ENCODE assay signal across 9 cellular contexts in genomic region chr19:35090795-35091214, GRCh38. TPM values are rescaled to one million over a fixed set of nuclear protein-coding genes. Genes with fewer than 3 reads are reported as not detected.
DNase-seq lines count a peak whose midpoint lies in the region; ATAC-seq and TF ChIP-seq lines count a peak whose summit lies in the region.
"Had no signal": no experiment of that assay in that cellular context is flagged by ENCODE, and none has a peak within 500 bp of the region (broad histone marks: within the 10 kb centered on the region; RNA-seq: fewer than 3 reads in every experiment).

No MANE protein-coding gene starts in this region.

- H3K36me3 Mint-ChIP-seq in immature natural killer cell = no peaks in the 10 kb centered on the region
- H3K36me3 Mint-ChIP-seq in activated T-helper 17 cell treated with anti-CD3 and anti-CD28 coated beads, Interleukin-2, amount 50 U/mL, for 72 hours (ENCODE audit: low read depth) = no peaks in the 10 kb centered on the region

- no peak overlapping the region for H3K27ac Mint-ChIP-seq in immature natural killer cell
- no peak overlapping the region for H3K27ac Mint-ChIP-seq in activated T-helper 17 cell treated with anti-CD3 and anti-CD28 coated beads, Interleukin-2, amount 50 U/mL, for 72 hours

- DNase-seq in NCI-H748 (lab: John Stamatoyannopoulos, UW; ENCODE audit: unreplicated experiment) (peak; percentile 65), NCI-H748 treated with DMSO at 0.1 percent for 48 hours (lab: John Stamatoyannopoulos, UW) (no peak), WERI-Rb-1 (peak; percentile 27), iPS-NIHi7 (ENCODE audit: extremely low spot score) (peak; percentile 74), substantia nigra (lab: John Stamatoyannopoulos, UW) (peak in 7 of 49 donors; percentile 22 to 69 (median 38)), immature natural killer cell (no peak)
- no peak for DNase-seq in stimulated activated CD8-positive, alpha-beta memory T cell treated with anti-CD3 and anti-CD28 coated beads, Interleukin-4, amount 100 ng/mL, for 48 hours

- H3K27ac ChIP-seq in WERI-Rb-1 = peak overlapping the region; percentile 21
- peak overlapping the region; percentile 74 for H3K27ac ChIP-seq in substantia nigra (ENCODE audit: low read depth, low read length, poor library complexity, severe bottlenecking)

- no peak overlapping the region for H3K4me3 ChIP-seq in WERI-Rb-1 (ENCODE audit: low read depth, low read length)

- TF ChIP-seq CTCF in WERI-Rb-1 (IDR thresholded peaks at IDR 0.05; ENCODE audit: low read depth, low read length) = no peak

- no peak overlapping the region for H3K4me3 Mint-ChIP-seq in immature natural killer cell
- H3K4me3 Mint-ChIP-seq in activated T-helper 17 cell treated with anti-CD3 and anti-CD28 coated beads, Interleukin-2, amount 50 U/mL, for 72 hours = no peak overlapping the region

- H3K36me3 ChIP-seq in WERI-Rb-1 = no peaks in the 10 kb centered on the region

- H3K27me3 ChIP-seq in WERI-Rb-1 (ENCODE audit: insufficient read depth, low read depth, severe bottlenecking) = no peaks in the 10 kb centered on the region

- H3K9me3 Mint-ChIP-seq in immature natural killer cell = no peaks in the 10 kb centered on the region
- H3K9me3 Mint-ChIP-seq in activated T-helper 17 cell treated with anti-CD3 and anti-CD28 coated beads, Interleukin-2, amount 50 U/mL, for 72 hours = no peaks in the 10 kb centered on the region

- peaks cover 0 to 7% (median 3%) of the 10 kb centered on the region in 3 donors for H3K27me3 Mint-ChIP-seq in immature natural killer cell (ENCODE audit: low read depth in 3 of 3)
- peaks cover 3% of the 10 kb centered on the region for H3K27me3 Mint-ChIP-seq in activated T-helper 17 cell treated with anti-CD3 and anti-CD28 coated beads, Interleukin-2, amount 50 U/mL, for 72 hours

- peaks cover 21 to 22% of the 10 kb centered on the region in 2 donors for H3K4me1 Mint-ChIP-seq in immature natural killer cell
- no peaks in the 10 kb centered on the region for H3K4me1 Mint-ChIP-seq in activated T-helper 17 cell treated with anti-CD3 and anti-CD28 coated beads, Interleukin-2, amount 50 U/mL, for 72 hours

- ATAC-seq in activated T-helper 17 cell treated with anti-CD3 and anti-CD28 coated beads, Interleukin-2, amount 50 U/mL, for 72 hours (replicated peaks) = no peak

- no peaks in the 10 kb centered on the region for H3K9me3 ChIP-seq in WERI-Rb-1 (ENCODE audit: severe bottlenecking)

RNA-seq across cellular contexts. Expression of gene FXYD3, which starts 24.8 kb away (rescaled TPM):
- not detected for polyA plus RNA-seq in immature natural killer cell
- total RNA-seq in activated T-helper 17 cell treated with anti-CD3 and anti-CD28 coated beads, Interleukin-2, amount 50 U/mL, for 72 hours = not detected

RNA-seq across cellular contexts. Expression of gene LGI4, which starts 44.1 kb away (rescaled TPM):
- not detected for polyA plus RNA-seq in immature natural killer cell
- total RNA-seq in activated T-helper 17 cell treated with anti-CD3 and anti-CD28 coated beads, Interleukin-2, amount 50 U/mL, for 72 hours = 1 to 10 TPM in 1 of 2 donors, not detected in 1; 1.9 TPM

RNA-seq across cellular contexts. Expression of gene FXYD1, which starts 47.8 kb away (rescaled TPM):
- polyA plus RNA-seq in immature natural killer cell = under 1 TPM in 2 of 3 donors, not detected in 1; 0.53 to 0.83 TPM
- under 1 TPM; 0.54 to 0.93 TPM for total RNA-seq in activated T-helper 17 cell treated with anti-CD3 and anti-CD28 coated beads, Interleukin-2, amount 50 U/mL, for 72 hours
- total RNA-seq: RPMI7951 had no signal

RNA-seq across cellular contexts. Expression of gene HPN, which starts 49.3 kb away (rescaled TPM):
- polyA plus RNA-seq in immature natural killer cell = not detected
- total RNA-seq in activated T-helper 17 cell treated with anti-CD3 and anti-CD28 coated beads, Interleukin-2, amount 50 U/mL, for 72 hours = under 1 TPM in 1 of 2 donors, not detected in 1; 0.48 TPM
- total RNA-seq: RPMI7951 had no signal

RNA-seq across cellular contexts. Expression of gene FXYD7, which starts 52.2 kb away (rescaled TPM):
- polyA plus RNA-seq in immature natural killer cell = 1 to 10 TPM; 2.1 to 4.1 (median 2.5) TPM
- 1 to 10 TPM in 1 of 2 donors, under 1 TPM in 1; 0.40 to 1.4 TPM for total RNA-seq in activated T-helper 17 cell treated with anti-CD3 and anti-CD28 coated beads, Interleukin-2, amount 50 U/mL, for 72 hours
- total RNA-seq: RPMI7951 had no signal

Comparison
In these comparisons a context has a peak if more than half of its experiments do, and no peak if none do; other contexts are left out.
1. DNase-seq: peak in NCI-H748 (single experiment), WERI-Rb-1 (single experiment) and iPS-NIHi7 (single experiment); none in NCI-H748 treated with DMSO at 0.1 percent for 48 hours (single experiment), immature natural killer cell (0 of 3) and stimulated activated CD8-positive, alpha-beta memory T cell treated with anti-CD3 and anti-CD28 coated beads, Interleukin-4, amount 100 ng/mL, for 48 hours (single experiment).